8 cellular contexts compared by ENCODE assay signal in genomic region chr11:74170694-74171629, GRCh38.
A peak's percentile ranks its signal among the peaks of the same experiment; 100 is the strongest.
DNase-seq lines count a peak whose midpoint lies in the region; ATAC-seq lines count a peak whose summit lies in the region.

Gene C2CD3 (minus strand): TSS chr11:74171002. CDS start chr11:74170792, 210 bp downstream.
Gene PPME1 (plus strand): TSS chr11:74171289. CDS start chr11:74171422, 133 bp downstream.

- peaks cover 13% of the 10 kb centered on the region for H3K36me3 Mint-ChIP-seq in central memory CD8-positive, alpha-beta T cell (ENCODE audit: insufficient read depth)

- no peaks in the 10 kb centered on the region for H3K9me3 Mint-ChIP-seq in central memory CD8-positive, alpha-beta T cell

- H3K27ac Mint-ChIP-seq in central memory CD8-positive, alpha-beta T cell (ENCODE audit: low read depth), result no peak within 1 kb of the TSS

- no peak within 1 kb of the TSS for H3K4me3 Mint-ChIP-seq in central memory CD8-positive, alpha-beta T cell

- peaks cover 6% of the 10 kb centered on the region for H3K4me1 Mint-ChIP-seq in central memory CD8-positive, alpha-beta T cell

- H3K27me3 Mint-ChIP-seq in central memory CD8-positive, alpha-beta T cell, result no peaks in the 10 kb centered on the region

- ATAC-seq in GM19035 (IDR thresholded peaks at IDR 0.05; ENCODE audit: unreplicated experiment), result peak; percentile 94
- ATAC-seq in HG03342 (IDR thresholded peaks at IDR 0.05; ENCODE audit: unreplicated experiment), result peak; percentile 94
- ATAC-seq in central memory CD8-positive, alpha-beta T cell (replicated peaks; ENCODE audit: extremely low read depth, poor library complexity, severe bottlenecking), result peak; percentile 99

- peak; percentile 98 for DNase-seq in AG20443 (ENCODE audit: low spot score)
- peak; percentile 98 for DNase-seq in NCI-H345 treated with DMSO at 0.1 percent for 48 hours (lab: John Stamatoyannopoulos, UW; ENCODE audit: unreplicated experiment)
- DNase-seq in activated CD4-positive, CD25-positive, alpha-beta regulatory T cell (lab: John Stamatoyannopoulos, UW), result peak; percentile 86 to 96 (median 93)
- peak; percentile 92 to 97 for DNase-seq in central memory CD8-positive, alpha-beta T cell (ENCODE audit: low spot score in 2 of 2)
- DNase-seq in iris pigment epithelial cell (ENCODE audit: low read depth), result peak; percentile 100
- DNase-seq in stimulated activated CD4-positive, alpha-beta T cell treated with anti-CD3 and anti-CD28 coated beads, Interleukin-12 subunit alpha, Interleukin-12 subunit beta, amount 100 ng/mL, for 24 hours (ENCODE audit: low read depth in 2 of 2), result peak; percentile 95 to 97

Comparison
In these comparisons a context has a peak if more than half of its experiments do, and no peak if none do; other contexts are left out.
1. Peak in every context shown above with its lines: DNase-seq and ATAC-seq.